Comparison of ENCODE assay signal across 8 cellular contexts in genomic region chr9:34252670-34253459, GRCh38.
DNase-seq lines count a peak whose midpoint lies in the region; ATAC-seq and TF ChIP-seq lines count a peak whose summit lies in the region.

No MANE protein-coding gene starts in this region.

- H3K4me3 ChIP-seq in gastroesophageal sphincter = no peak overlapping the region

- peak overlapping the region; percentile 58 to 90 (median 86) for H3K27ac ChIP-seq in gastroesophageal sphincter
- H3K27ac ChIP-seq in temporal lobe (ENCODE audit: low read depth, low read length) = peak overlapping the region; percentile 2

- no peaks in the 10 kb centered on the region for H3K27me3 ChIP-seq in gastroesophageal sphincter

- DNase-seq in DMS53 treated with DMSO at 0.1 percent for 48 hours (lab: John Stamatoyannopoulos, UW; ENCODE audit: unreplicated experiment) (peak; percentile 20), RPMI7951 (ENCODE audit: low read depth) (peak; percentile 51), osteocyte (ENCODE audit: extremely low spot score, unreplicated experiment) (peak; percentile 88)
- DNase-seq in activated T-helper 9 cell treated with anti-CD3 and anti-CD28 coated beads, Interleukin-2, amount 50 U/mL, for 16 hours (ENCODE audit: low read depth) = peak; percentile 54

- ATAC-seq in HG02885 (IDR thresholded peaks at IDR 0.05; ENCODE audit: poor library complexity, unreplicated experiment) (peak; percentile 64), gastroesophageal sphincter (peak; percentile 44), HG03442 (IDR thresholded peaks at IDR 0.05; ENCODE audit: unreplicated experiment) (no peak)

- no peaks in the 10 kb centered on the region for H3K9me3 Mint-ChIP-seq in osteocyte (ENCODE audit: unreplicated experiment)

- TF ChIP-seq POLR2A in gastroesophageal sphincter (IDR thresholded peaks at IDR 0.05) = no peak

- peak overlapping the region; percentile 80 for H3K27ac Mint-ChIP-seq in osteocyte (ENCODE audit: unreplicated experiment)

- TF ChIP-seq CTCF in gastroesophageal sphincter (IDR thresholded peaks at IDR 0.05) = peak; percentile 89 to 96 (median 92)
- TF ChIP-seq CTCF in osteocyte (IDR thresholded peaks at IDR 0.05) = peak; percentile 98

- no peak overlapping the region for H3K4me3 Mint-ChIP-seq in osteocyte (ENCODE audit: unreplicated experiment)

- no peaks in the 10 kb centered on the region for H3K27me3 Mint-ChIP-seq in osteocyte (ENCODE audit: unreplicated experiment)

- H3K36me3 Mint-ChIP-seq in osteocyte (ENCODE audit: unreplicated experiment) = peaks cover 25% of the 10 kb centered on the region

- peaks cover 0 to 46% of the 10 kb centered on the region in 2 donors for H3K36me3 ChIP-seq in gastroesophageal sphincter

- peaks cover 2 to 86% (median 38%) of the 10 kb centered on the region in 3 donors for H3K4me1 ChIP-seq in gastroesophageal sphincter

- no peak for TF ChIP-seq EP300 in gastroesophageal sphincter (IDR thresholded peaks at IDR 0.05)

- WGBS in gastroesophageal sphincter (ENCODE audit: low coverage in 1 of 2), 2 donors = 8 to 23% methylated on average over 4 to 5 of the region's 10 CpGs

- H3K4me1 Mint-ChIP-seq in osteocyte (ENCODE audit: unreplicated experiment) = peaks cover 20% of the 10 kb centered on the region

- no peaks in the 10 kb centered on the region for H3K9me3 ChIP-seq in gastroesophageal sphincter

Comparison
In these comparisons a context has a peak if more than half of its experiments do, and no peak if none do; other contexts are left out.
1. DNase-seq: peak in every context shown above with its lines; median percentile 88 in osteocyte; 54 in activated T-helper 9 cell treated with anti-CD3 and anti-CD28 coated beads, Interleukin-2, amount 50 U/mL, for 16 hours; 51 in RPMI7951; 20 in DMS53 treated with DMSO at 0.1 percent for 48 hours.